ENCODE assay signal across 1 cellular context in the genomic region with DNA sequence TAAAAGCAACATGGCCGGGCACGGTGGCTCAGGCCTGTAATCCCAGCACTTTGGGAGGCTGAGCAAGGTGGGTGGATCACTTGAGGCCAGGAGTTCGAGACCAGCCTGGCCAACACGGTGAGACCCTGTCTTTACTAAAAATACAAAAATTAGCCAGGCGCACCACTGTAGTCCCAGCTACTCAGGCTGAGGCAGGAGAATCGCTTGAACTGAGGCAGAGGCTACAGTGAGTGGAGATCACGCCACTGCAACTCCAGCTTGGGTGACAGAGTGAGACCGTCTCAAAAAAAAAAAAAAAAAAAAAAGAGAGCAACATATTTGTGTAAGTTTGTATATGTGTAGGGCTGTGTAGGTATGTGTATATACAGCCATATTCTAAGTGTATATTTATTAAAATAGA.
TF ChIP-seq lines count a peak whose summit lies in the region.

No MANE protein-coding gene starts in this region.

TF ChIP-seq in K562, 482 proteins besides CTCF, POLR2A, EP300 and RAD21:
- 0 out of 2 replicates have a peak, but pooled peaks have one; percentile 13 for TF ChIP-seq ZNF121 (CRISPR knock-in tag; conservative IDR thresholded peaks at IDR 0.05)
- TF ChIP-seq C11orf30 (IDR thresholded peaks at IDR 0.05; ENCODE audit: low read depth), result no peak
